In genomic region chr6:148599967-148600426, GRCh38 we compare ENCODE assay signal across 23 cellular contexts.
DNase-seq lines count a peak whose midpoint lies in the region; ATAC-seq, FAIRE-seq and TF ChIP-seq lines count a peak whose summit lies in the region.
"Had no signal": no experiment of that assay in that cellular context is flagged by ENCODE, and none has a peak within 500 bp of the region (broad histone marks: within the 10 kb centered on the region; RNA-seq: fewer than 3 reads in every experiment).

No MANE protein-coding gene starts in this region.

- H4K20me1 ChIP-seq in H1 (replicated peaks in 1 of 2; ENCODE audit: control insufficient read depth in 1 of 2, insufficient read depth in 2 of 2, low read length in 2 of 2) (no peaks in the 10 kb centered on the region), smooth muscle cell (ENCODE audit: low read depth) (no peaks in the 10 kb centered on the region)

- H3K27ac ChIP-seq in H1 (ENCODE audit: low read depth, low read length) (peak overlapping the region; percentile 75), smooth muscle cell (ENCODE audit: low read depth) (no peak overlapping the region)

- peak overlapping the region; percentile 80; the same call in 1 of the 2 replicates for H2BK5ac ChIP-seq in H1 (ENCODE audit: low read depth, low read length)

- H2BK15ac ChIP-seq in H1 (ENCODE audit: low read length) = no peak overlapping the region

- no peak overlapping the region for H4K8ac ChIP-seq in H1 (ENCODE audit: extremely low read depth, insufficient read depth, low read length)

- no peak overlapping the region for H3K23ac ChIP-seq in H1 (ENCODE audit: insufficient read length)

- ATAC-seq in GM19452 (IDR thresholded peaks at IDR 0.05; ENCODE audit: unreplicated experiment) (no peak), HG02610 (IDR thresholded peaks at IDR 0.05; ENCODE audit: unreplicated experiment) (no peak)
- ATAC-seq in activated CD8-positive, alpha-beta memory T cell treated with anti-CD3 and anti-CD28 coated beads, Interleukin-2, amount 10 ng/mL, durations not matched to agents 7 days and 5 days = no peak
- ATAC-seq: left lobe of liver had no signal

- in situ Hi-C loops in HAP-1 (cut with MboI; ENCODE audit: low sequenced_read_pairs) = no loop called here

- peaks cover 3% of the 10 kb centered on the region for H3K4me1 Mint-ChIP-seq in activated CD8-positive, alpha-beta memory T cell treated with anti-CD3 and anti-CD28 coated beads, Interleukin-2, amount 10 ng/mL, durations not matched to agents 7 days and 5 days
- H3K4me1 Mint-ChIP-seq: activated naive CD4-positive, alpha-beta T cell treated with anti-CD3 and anti-CD28 coated beads, Interleukin-2, amount 50 U/mL, for 24 hours had no signal

- H3K56ac ChIP-seq in H1 (replicated peaks; ENCODE audit: insufficient read length, low read depth, low read length) = no peak overlapping the region

- no peaks in the 10 kb centered on the region for H3K23me2 ChIP-seq in H1 (ENCODE audit: low read depth, low read length)

- peak overlapping the region; percentile 46 for H4K91ac ChIP-seq in H1 (replicated peaks; ENCODE audit: insufficient read length, low read length)

- H3K79me1 ChIP-seq in H1 (ENCODE audit: low read depth, low read length) = no peaks in the 10 kb centered on the region

- peaks cover 30% of the 10 kb centered on the region for H3K27me3 Mint-ChIP-seq in activated CD8-positive, alpha-beta memory T cell treated with anti-CD3 and anti-CD28 coated beads, Interleukin-2, amount 10 ng/mL, durations not matched to agents 7 days and 5 days

- TF ChIP-seq CTCF in H1 (IDR thresholded peaks at IDR 0.05; ENCODE audit: control extremely low read depth in 1 of 3, insufficient read depth in 1 of 3, low read depth in 1 of 3, low read length in 3 of 3) (no peak), smooth muscle cell (IDR thresholded peaks at IDR 0.05; ENCODE audit: borderline replicate concordance, insufficient read depth, poor library complexity, severe bottlenecking) (no peak)

- H3K9ac ChIP-seq in H1 (replicated peaks in 1 of 4; ENCODE audit: extremely low read depth in 1 of 4, low read depth in 3 of 4, low read length in 3 of 4) (no peak overlapping the region), smooth muscle cell (ENCODE audit: low read depth) (no peak overlapping the region)

- no peaks in the 10 kb centered on the region for H3K36me3 Mint-ChIP-seq in activated CD8-positive, alpha-beta memory T cell treated with anti-CD3 and anti-CD28 coated beads, Interleukin-2, amount 10 ng/mL, durations not matched to agents 7 days and 5 days
- H3K36me3 Mint-ChIP-seq: activated naive CD4-positive, alpha-beta T cell treated with anti-CD3 and anti-CD28 coated beads, Interleukin-2, amount 50 U/mL, for 24 hours; CD14-positive monocyte had no signal

- 0 out of 2 replicates have a peak overlapping the region, but pooled peaks have one; percentile 64 for H2BK20ac ChIP-seq in H1 (ENCODE audit: low read length)

- peaks cover 3% of the 10 kb centered on the region for H3K9me3 Mint-ChIP-seq in activated CD8-positive, alpha-beta memory T cell treated with anti-CD3 and anti-CD28 coated beads, Interleukin-2, amount 10 ng/mL, durations not matched to agents 7 days and 5 days (ENCODE audit: low read depth)

- no peak overlapping the region; the same call in 1 of the 2 replicates for H3K18ac ChIP-seq in H1 (ENCODE audit: extremely low read depth, low read length)

- H3K4me3 ChIP-seq in HAP-1 = no peak overlapping the region
- peak overlapping the region in 1 of 4 experiments; percentile 21; a peak in 1 of 8 replicates for H3K4me3 ChIP-seq in H1 (ENCODE audit: extremely low read depth in 1 of 4, insufficient read depth in 2 of 4, low read depth in 3 of 4, low read length in 4 of 4)
- no peak overlapping the region for H3K4me3 ChIP-seq in smooth muscle cell

- no peak overlapping the region for H3K4ac ChIP-seq in H1 (replicated peaks; ENCODE audit: insufficient read length, low read depth, low read length)

- H3K36me3 ChIP-seq in HAP-1 (replicated peaks) (no peaks in the 10 kb centered on the region), H1 (ENCODE audit: control insufficient read depth in 2 of 4, insufficient read depth in 4 of 4, low read length in 3 of 4) (peaks cover 0 to 5% (median 2%) of the 10 kb centered on the region in 4 experiments; a peak in 2 of 8 replicates), smooth muscle cell (ENCODE audit: low read depth) (no peaks in the 10 kb centered on the region)

- H2AFZ ChIP-seq in H1 (ENCODE audit: low read length) (no peak overlapping the region), smooth muscle cell (ENCODE audit: low read depth) (peak overlapping the region; percentile 28)

- H3K27ac Mint-ChIP-seq in activated CD8-positive, alpha-beta memory T cell treated with anti-CD3 and anti-CD28 coated beads, Interleukin-2, amount 10 ng/mL, durations not matched to agents 7 days and 5 days = no peak overlapping the region
- H3K27ac Mint-ChIP-seq: activated naive CD4-positive, alpha-beta T cell treated with anti-CD3 and anti-CD28 coated beads, Interleukin-2, amount 50 U/mL, for 24 hours; CD14-positive monocyte; HFFc6; progenitor cell of endocrine pancreas had no signal

- peak; percentile 100 for FAIRE-seq in H1 (lab: Jason Lieb, UNC)
- FAIRE-seq: GM18507 had no signal

- no peak overlapping the region; the same call in 1 of the 2 replicates for H2AK5ac ChIP-seq in H1 (ENCODE audit: low read depth, low read length)

- H3F3A ChIP-seq in smooth muscle cell (ENCODE audit: low read depth) = no peaks in the 10 kb centered on the region

- no peak overlapping the region for H3K14ac ChIP-seq in H1 (ENCODE audit: insufficient read length)

- no peak for TF ChIP-seq RAD21 in H1 (IDR thresholded peaks at IDR 0.05 in 1 of 2, conservative IDR thresholded peaks at IDR 0.05 in 1 of 2; ENCODE audit: low read depth in 2 of 2, low read length in 2 of 2)

- H4K5ac ChIP-seq in H1 (ENCODE audit: insufficient read length, low read depth, low read length) = no peak overlapping the region

- no peak overlapping the region for H2BK120ac ChIP-seq in H1 (replicated peaks; ENCODE audit: low read depth, low read length)

- no peak overlapping the region for H3K4me3 Mint-ChIP-seq in activated CD8-positive, alpha-beta memory T cell treated with anti-CD3 and anti-CD28 coated beads, Interleukin-2, amount 10 ng/mL, durations not matched to agents 7 days and 5 days
- H3K4me3 Mint-ChIP-seq: activated naive CD4-positive, alpha-beta T cell treated with anti-CD3 and anti-CD28 coated beads, Interleukin-2, amount 50 U/mL, for 24 hours; HFFc6 had no signal

- 8% methylated on average over 7 of the region's 7 CpGs; no CpG with 5 or more reads in 1 of the 2 experiments for WGBS in H1 (ENCODE audit: extremely low coverage in 1 of 2, insufficient coverage in 1 of 2, insufficient read length in 1 of 2, insufficient replicate concordance in 2 of 2, low coverage in 1 of 2, low lambda C conversion rate in 2 of 2, missing lambda C conversion rate in 1 of 2), 2 experiments
- WGBS in smooth muscle cell (ENCODE audit: low lambda C conversion rate) = 40% methylated on average over 7 of the region's 7 CpGs

- no peaks in the 10 kb centered on the region for H3K9me3 ChIP-seq in HAP-1
- peaks cover 5 to 16% of the 10 kb centered on the region in 2 experiments; a peak in 3 of 4 replicates for H3K9me3 ChIP-seq in H1 (ENCODE audit: insufficient read depth in 2 of 2, low read depth in 1 of 2, low read length in 1 of 2)
- no peaks in the 10 kb centered on the region for H3K9me3 ChIP-seq in smooth muscle cell (replicated peaks; ENCODE audit: low read depth)

- H3K79me2 ChIP-seq in H1 (ENCODE audit: control insufficient read depth in 1 of 2, insufficient read depth in 2 of 2, low read length in 2 of 2) (no peaks in the 10 kb centered on the region), smooth muscle cell (ENCODE audit: low read depth) (no peaks in the 10 kb centered on the region)

- DNase-seq in HAP-1 (ENCODE audit: low spot score in 2 of 2) = peak; percentile 28 to 29
- DNase-seq in H1 (ENCODE audit: low read depth in 1 of 2, low spot score in 2 of 2) = peak; percentile 60 to 83
- DNase-seq in islet precursor cell = peak; percentile 65
- no peak for DNase-seq in smooth muscle cell (lab: John Stamatoyannopoulos, UW; ENCODE audit: unreplicated experiment)
- DNase-seq in activated CD8-positive, alpha-beta memory T cell treated with anti-CD3 and anti-CD28 coated beads, Interleukin-2, amount 10 ng/mL, durations not matched to agents 7 days and 5 days = no peak
- DNase-seq: activated CD4-positive, alpha-beta T cell treated with anti-CD3 and anti-CD28 coated beads for 48 hours; foreskin melanocyte; HFFc6; hypothalamus; MM.1S; NCI-H146; NCI-H2171; NCI-H524 treated with DMSO at 0.1 percent for 48 hours; RPMI8226; substantia nigra; T-helper 2 cell had no signal

- H3K4me2 ChIP-seq in H1 (ENCODE audit: insufficient read depth in 1 of 2, low read depth in 2 of 2, low read length in 2 of 2) (peak overlapping the region; percentile 0 to 45; a peak in 1 of 4 replicates), smooth muscle cell (no peak overlapping the region)

- CTCF ChIA-PET in H1 (lab: Charles Lee; ENCODE audit: partially characterized antibody) = interaction anchor here (0.7 to 1.9 kb wide), 4 partner anchors 8 to 98 kb away, joined by 3 to 10 read pairs (median 4); no protein-coding TSS in a partner anchor
- CTCF ChIA-PET in activated CD8-positive, alpha-beta memory T cell treated with anti-CD3 and anti-CD28 coated beads, Interleukin-2, amount 10 ng/mL, durations not matched to agents 7 days and 5 days (lab: Charles Lee) = no interaction called here

- H3K27me3 ChIP-seq in HAP-1 (ENCODE audit: low read depth) (no peaks in the 10 kb centered on the region), H1 (replicated peaks in 1 of 4; ENCODE audit: control insufficient read depth in 3 of 4, extremely low read depth in 1 of 4, insufficient read depth in 3 of 4, low read length in 3 of 4) (no peaks in the 10 kb centered on the region; a peak in 1 of 7 replicates), smooth muscle cell (ENCODE audit: low read depth) (no peaks in the 10 kb centered on the region)

- H3K4me1 ChIP-seq in HAP-1 = peaks cover 2% of the 10 kb centered on the region; the same call in 1 of the 2 replicates
- H3K4me1 ChIP-seq in H1 (replicated peaks in 1 of 4; ENCODE audit: control insufficient read depth in 3 of 4, insufficient read depth in 4 of 4, low read length in 3 of 4) = peaks cover 3 to 13% (median 9%) of the 10 kb centered on the region in 4 experiments; a peak in 5 of 7 replicates
- no peaks in the 10 kb centered on the region for H3K4me1 ChIP-seq in smooth muscle cell (ENCODE audit: low read depth)

- H2BK12ac ChIP-seq in H1 (ENCODE audit: low read depth, low read length) = no peak overlapping the region

- no peak for TF ChIP-seq POLR2A in H1 (IDR thresholded peaks at IDR 0.05; ENCODE audit: control extremely low read depth in 1 of 2, low read depth in 2 of 2, low read length in 2 of 2)

- POLR2A ChIA-PET in H1 (lab: Charles Lee; ENCODE audit: partially characterized antibody) = interaction anchor here (0.6 to 1.1 kb wide), 3 partner anchors 13 to 131 kb away, joined by 3 read pairs; no protein-coding TSS in a partner anchor

- TF ChIP-seq EP300 in H1 (IDR thresholded peaks at IDR 0.05; ENCODE audit: borderline replicate concordance in 1 of 2, low read depth in 2 of 2, low read length in 2 of 2) = peak in 1 of 2 experiments; percentile 95; a peak in 2 of 3 replicates

TF ChIP-seq in H1, 55 proteins besides CTCF, POLR2A, EP300 and RAD21 (continues in another document):
- peak; percentile 53 for TF ChIP-seq CTBP2 (IDR thresholded peaks at IDR 0.05; ENCODE audit: borderline replicate concordance, insufficient read depth, insufficient read length, low read length)

Comparison
In these comparisons a context has a peak if more than half of its experiments do, and no peak if none do; other contexts are left out.
1. DNase-seq: peak in HAP-1 (2 of 2), H1 (2 of 2) and islet precursor cell (single experiment); none in smooth muscle cell (single experiment) and activated CD8-positive, alpha-beta memory T cell treated with anti-CD3 and anti-CD28 coated beads, Interleukin-2, amount 10 ng/mL, durations not matched to agents 7 days and 5 days (single experiment).